Comparison of ENCODE assay signal across 25 cellular contexts in genomic region chr9:17721954-17722353, GRCh38.
"Had no signal": no experiment of that assay in that cellular context is flagged by ENCODE, and none has a peak within 500 bp of the region (broad histone marks: within the 10 kb centered on the region; RNA-seq: fewer than 3 reads in every experiment).

No MANE protein-coding gene starts in this region.

- H3K9me3 ChIP-seq: colonic mucosa, gastrocnemius medialis had no signal

- H3K27me3 ChIP-seq: colonic mucosa, esophagus squamous epithelium, gastrocnemius medialis, heart right ventricle, left lung had no signal

- H3K4me1 Mint-ChIP-seq: mesothelial cell of epicardium, naive B cell had no signal

- H3K27me3 Mint-ChIP-seq: dendritic cell treated with granulocyte-macrophage colony-stimulating factor and Interleukin-4, amounts not matched to agents 40 ng/mL and 50 ng/mL, for 4 days; effector memory CD8-positive, alpha-beta T cell; naive B cell had no signal

- H3K27ac Mint-ChIP-seq: dendritic cell treated with granulocyte-macrophage colony-stimulating factor and Interleukin-4, amounts not matched to agents 40 ng/mL and 50 ng/mL, for 4 days; effector memory CD8-positive, alpha-beta T cell; endodermal cell; mesothelial cell of epicardium; naive B cell had no signal

- H3K36me3 Mint-ChIP-seq: mesothelial cell of epicardium had no signal

- H3K4me1 ChIP-seq: colonic mucosa, esophagus squamous epithelium, gastrocnemius medialis, heart right ventricle, left lung, lower lobe of right lung had no signal

- ATAC-seq: effector memory CD8-positive, alpha-beta T cell; esophagus mucosa; gastrocnemius medialis; heart right ventricle; left cardiac atrium; left lung; left ventricle myocardium superior; lower lobe of right lung; mucosa of descending colon had no signal

- H3K36me3 ChIP-seq: colonic mucosa, esophagus squamous epithelium, gastrocnemius medialis, heart right ventricle, left lung, lower lobe of right lung had no signal

- DNase-seq: colonic mucosa; cortex of kidney; effector CD8-positive, alpha-beta T cell; effector memory CD8-positive, alpha-beta T cell; endodermal cell; erythroblast; esophagus squamous epithelium; foreskin fibroblast; foreskin melanocyte; gastrocnemius medialis; glutamatergic neuron; head of caudate nucleus; heart right ventricle; hippocampal formation; left cardiac atrium; left lung; left ventricle myocardium superior; lower lobe of right lung; mesenchymal stem cell; mucosa of descending colon; naive B cell had no signal

- H3K4me3 Mint-ChIP-seq: dendritic cell treated with granulocyte-macrophage colony-stimulating factor and Interleukin-4, amounts not matched to agents 40 ng/mL and 50 ng/mL, for 4 days; effector memory CD8-positive, alpha-beta T cell; endodermal cell; mesothelial cell of epicardium; naive B cell had no signal

- H3K27ac ChIP-seq: colonic mucosa, epithelial cell of prostate, esophagus squamous epithelium, gastrocnemius medialis, heart right ventricle, left lung, lower lobe of right lung had no signal

- H3K4me3 ChIP-seq: colonic mucosa, esophagus squamous epithelium, gastrocnemius medialis, heart right ventricle, left lung, lower lobe of right lung, mucosa of descending colon had no signal
